Comparison of ENCODE assay signal across 2 cellular contexts in the genomic region with DNA sequence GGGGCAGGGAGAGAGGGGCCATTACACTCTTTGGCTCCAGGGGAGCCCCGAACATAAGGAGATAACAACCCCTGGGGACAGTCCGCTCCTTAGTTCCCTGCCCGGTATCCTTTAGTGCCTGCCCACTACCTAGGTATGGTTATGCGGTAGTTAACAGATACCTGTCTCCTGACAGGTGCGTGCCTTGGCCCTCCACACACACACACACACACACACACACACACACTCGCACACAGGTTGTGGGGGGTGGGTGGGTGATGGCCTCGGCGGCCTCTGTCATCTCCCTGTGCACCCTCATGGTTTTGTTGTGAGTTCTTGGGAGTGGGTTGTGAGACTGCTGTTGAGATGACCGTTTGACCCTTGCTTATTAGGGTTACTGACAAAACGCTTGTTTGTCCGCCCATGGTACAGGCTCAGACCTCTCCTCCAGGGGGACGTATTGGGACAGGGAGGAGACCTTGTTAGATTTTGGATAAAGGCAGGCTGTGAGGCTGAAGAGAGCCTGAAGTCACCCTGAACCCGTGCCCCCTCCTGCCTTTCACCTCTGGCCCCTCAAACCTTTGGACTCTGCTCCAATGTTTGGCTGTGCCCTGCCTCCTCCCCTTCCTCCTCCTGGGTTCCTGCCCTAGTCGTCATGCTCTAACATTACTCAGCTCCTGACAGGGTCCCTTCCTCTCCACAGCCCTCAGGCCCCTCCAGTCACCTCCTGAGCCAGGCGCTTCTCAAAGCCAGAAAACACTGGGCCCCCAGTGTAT.
TF ChIP-seq lines count a peak whose summit lies in the region.

No MANE protein-coding gene starts in this region.

TF ChIP-seq in GM12878, 131 proteins besides CTCF, POLR2A, EP300 and RAD21:
- TF ChIP-seq NR2F1 (conservative IDR thresholded peaks at IDR 0.05) (peak; percentile 58), PML (IDR thresholded peaks at IDR 0.05; ENCODE audit: low read length) (no peak), NR2C1 (IDR thresholded peaks at IDR 0.05) (peak; percentile 29; the same call in 1 of the 2 replicates)

TF ChIP-seq in HepG2, 621 proteins besides CTCF, POLR2A, EP300 and RAD21 (continues in another document):
- TF ChIP-seq PPARG (CRISPR knock-in tag; conservative IDR thresholded peaks at IDR 0.05) (0 out of 2 replicates have a peak, but pooled peaks have one; percentile 36), ZNF598 (CRISPR knock-in tag; IDR thresholded peaks at IDR 0.05; ENCODE audit: borderline replicate concordance) (no peak), FOSL1 (CRISPR knock-in tag; IDR thresholded peaks at IDR 0.05; ENCODE audit: borderline replicate concordance) (no peak), LCORL (IDR thresholded peaks at IDR 0.05) (no peak), LCORL (CRISPR knock-in tag; IDR thresholded peaks at IDR 0.05) (peak; percentile 86), KLF12 (CRISPR knock-in tag; IDR thresholded peaks at IDR 0.05; ENCODE audit: borderline replicate concordance) (no peak), EED (CRISPR knock-in tag; IDR thresholded peaks at IDR 0.05) (no peak), GATAD1 (CRISPR knock-in tag; IDR thresholded peaks at IDR 0.05) (no peak), ZNF747 (CRISPR knock-in tag; IDR thresholded peaks at IDR 0.05; ENCODE audit: borderline replicate concordance) (no peak), NFE2 (CRISPR knock-in tag; IDR thresholded peaks at IDR 0.05) (no peak), ZNF33B (CRISPR knock-in tag; IDR thresholded peaks at IDR 0.05) (no peak), GABPB1 (CRISPR knock-in tag; IDR thresholded peaks at IDR 0.05) (no peak), ZNF20 (CRISPR knock-in tag; IDR thresholded peaks at IDR 0.05) (no peak), TCF12 (IDR thresholded peaks at IDR 0.05) (no peak), TCF12 (CRISPR knock-in tag; IDR thresholded peaks at IDR 0.05) (no peak), RELA (CRISPR knock-in tag; IDR thresholded peaks at IDR 0.05) (no peak), ARNTL (CRISPR knock-in tag; IDR thresholded peaks at IDR 0.05) (no peak), XBP1 (CRISPR knock-in tag; IDR thresholded peaks at IDR 0.05) (no peak), ZMYM4 (CRISPR knock-in tag; IDR thresholded peaks at IDR 0.05) (no peak), NR2F1 (CRISPR knock-in tag; IDR thresholded peaks at IDR 0.05) (peak; percentile 73 to 81), HNF4A (CRISPR knock-in tag; IDR thresholded peaks at IDR 0.05) (peak; percentile 82), TMF1 (CRISPR knock-in tag; IDR thresholded peaks at IDR 0.05; ENCODE audit: low read depth) (no peak), ZNF354B (CRISPR knock-in tag; IDR thresholded peaks at IDR 0.05) (no peak), ZNF570 (CRISPR knock-in tag; IDR thresholded peaks at IDR 0.05; ENCODE audit: borderline replicate concordance) (no peak)
- TF ChIP-seq, protein P1, sequence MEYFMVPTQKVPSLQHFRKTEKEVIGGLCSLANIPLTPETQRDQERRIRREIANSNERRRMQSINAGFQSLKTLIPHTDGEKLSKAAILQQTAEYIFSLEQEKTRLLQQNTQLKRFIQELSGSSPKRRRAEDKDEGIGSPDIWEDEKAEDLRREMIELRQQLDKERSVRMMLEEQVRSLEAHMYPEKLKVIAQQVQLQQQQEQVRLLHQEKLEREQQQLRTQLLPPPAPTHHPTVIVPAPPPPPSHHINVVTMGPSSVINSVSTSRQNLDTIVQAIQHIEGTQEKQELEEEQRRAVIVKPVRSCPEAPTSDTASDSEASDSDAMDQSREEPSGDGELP (IDR thresholded peaks at IDR 0.05; ENCODE audit: borderline replicate concordance, low read depth), result no peak
- TF ChIP-seq, protein P2, sequence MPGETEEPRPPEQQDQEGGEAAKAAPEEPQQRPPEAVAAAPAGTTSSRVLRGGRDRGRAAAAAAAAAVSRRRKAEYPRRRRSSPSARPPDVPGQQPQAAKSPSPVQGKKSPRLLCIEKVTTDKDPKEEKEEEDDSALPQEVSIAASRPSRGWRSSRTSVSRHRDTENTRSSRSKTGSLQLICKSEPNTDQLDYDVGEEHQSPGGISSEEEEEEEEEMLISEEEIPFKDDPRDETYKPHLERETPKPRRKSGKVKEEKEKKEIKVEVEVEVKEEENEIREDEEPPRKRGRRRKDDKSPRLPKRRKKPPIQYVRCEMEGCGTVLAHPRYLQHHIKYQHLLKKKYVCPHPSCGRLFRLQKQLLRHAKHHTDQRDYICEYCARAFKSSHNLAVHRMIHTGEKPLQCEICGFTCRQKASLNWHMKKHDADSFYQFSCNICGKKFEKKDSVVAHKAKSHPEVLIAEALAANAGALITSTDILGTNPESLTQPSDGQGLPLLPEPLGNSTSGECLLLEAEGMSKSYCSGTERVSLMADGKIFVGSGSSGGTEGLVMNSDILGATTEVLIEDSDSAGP (CRISPR knock-in tag; IDR thresholded peaks at IDR 0.05; ENCODE audit: borderline replicate concordance), result 0 out of 2 replicates have a peak, but pooled peaks have one; percentile 34
- TF ChIP-seq, protein P3, sequence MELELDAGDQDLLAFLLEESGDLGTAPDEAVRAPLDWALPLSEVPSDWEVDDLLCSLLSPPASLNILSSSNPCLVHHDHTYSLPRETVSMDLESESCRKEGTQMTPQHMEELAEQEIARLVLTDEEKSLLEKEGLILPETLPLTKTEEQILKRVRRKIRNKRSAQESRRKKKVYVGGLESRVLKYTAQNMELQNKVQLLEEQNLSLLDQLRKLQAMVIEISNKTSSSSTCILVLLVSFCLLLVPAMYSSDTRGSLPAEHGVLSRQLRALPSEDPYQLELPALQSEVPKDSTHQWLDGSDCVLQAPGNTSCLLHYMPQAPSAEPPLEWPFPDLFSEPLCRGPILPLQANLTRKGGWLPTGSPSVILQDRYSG (CRISPR knock-in tag; IDR thresholded peaks at IDR 0.05), result no peak
- TF ChIP-seq, protein P4, sequence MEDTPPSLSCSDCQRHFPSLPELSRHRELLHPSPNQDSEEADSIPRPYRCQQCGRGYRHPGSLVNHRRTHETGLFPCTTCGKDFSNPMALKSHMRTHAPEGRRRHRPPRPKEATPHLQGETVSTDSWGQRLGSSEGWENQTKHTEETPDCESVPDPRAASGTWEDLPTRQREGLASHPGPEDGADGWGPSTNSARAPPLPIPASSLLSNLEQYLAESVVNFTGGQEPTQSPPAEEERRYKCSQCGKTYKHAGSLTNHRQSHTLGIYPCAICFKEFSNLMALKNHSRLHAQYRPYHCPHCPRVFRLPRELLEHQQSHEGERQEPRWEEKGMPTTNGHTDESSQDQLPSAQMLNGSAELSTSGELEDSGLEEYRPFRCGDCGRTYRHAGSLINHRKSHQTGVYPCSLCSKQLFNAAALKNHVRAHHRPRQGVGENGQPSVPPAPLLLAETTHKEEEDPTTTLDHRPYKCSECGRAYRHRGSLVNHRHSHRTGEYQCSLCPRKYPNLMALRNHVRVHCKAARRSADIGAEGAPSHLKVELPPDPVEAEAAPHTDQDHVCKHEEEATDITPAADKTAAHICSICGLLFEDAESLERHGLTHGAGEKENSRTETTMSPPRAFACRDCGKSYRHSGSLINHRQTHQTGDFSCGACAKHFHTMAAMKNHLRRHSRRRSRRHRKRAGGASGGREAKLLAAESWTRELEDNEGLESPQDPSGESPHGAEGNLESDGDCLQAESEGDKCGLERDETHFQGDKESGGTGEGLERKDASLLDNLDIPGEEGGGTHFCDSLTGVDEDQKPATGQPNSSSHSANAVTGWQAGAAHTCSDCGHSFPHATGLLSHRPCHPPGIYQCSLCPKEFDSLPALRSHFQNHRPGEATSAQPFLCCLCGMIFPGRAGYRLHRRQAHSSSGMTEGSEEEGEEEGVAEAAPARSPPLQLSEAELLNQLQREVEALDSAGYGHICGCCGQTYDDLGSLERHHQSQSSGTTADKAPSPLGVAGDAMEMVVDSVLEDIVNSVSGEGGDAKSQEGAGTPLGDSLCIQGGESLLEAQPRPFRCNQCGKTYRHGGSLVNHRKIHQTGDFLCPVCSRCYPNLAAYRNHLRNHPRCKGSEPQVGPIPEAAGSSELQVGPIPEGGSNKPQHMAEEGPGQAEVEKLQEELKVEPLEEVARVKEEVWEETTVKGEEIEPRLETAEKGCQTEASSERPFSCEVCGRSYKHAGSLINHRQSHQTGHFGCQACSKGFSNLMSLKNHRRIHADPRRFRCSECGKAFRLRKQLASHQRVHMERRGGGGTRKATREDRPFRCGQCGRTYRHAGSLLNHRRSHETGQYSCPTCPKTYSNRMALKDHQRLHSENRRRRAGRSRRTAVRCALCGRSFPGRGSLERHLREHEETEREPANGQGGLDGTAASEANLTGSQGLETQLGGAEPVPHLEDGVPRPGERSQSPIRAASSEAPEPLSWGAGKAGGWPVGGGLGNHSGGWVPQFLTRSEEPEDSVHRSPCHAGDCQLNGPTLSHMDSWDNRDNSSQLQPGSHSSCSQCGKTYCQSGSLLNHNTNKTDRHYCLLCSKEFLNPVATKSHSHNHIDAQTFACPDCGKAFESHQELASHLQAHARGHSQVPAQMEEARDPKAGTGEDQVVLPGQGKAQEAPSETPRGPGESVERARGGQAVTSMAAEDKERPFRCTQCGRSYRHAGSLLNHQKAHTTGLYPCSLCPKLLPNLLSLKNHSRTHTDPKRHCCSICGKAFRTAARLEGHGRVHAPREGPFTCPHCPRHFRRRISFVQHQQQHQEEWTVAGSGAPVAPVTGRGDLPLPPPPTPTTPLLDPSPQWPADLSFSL (CRISPR knock-in tag; IDR thresholded peaks at IDR 0.05), result no peak
- TF ChIP-seq, protein P5, sequence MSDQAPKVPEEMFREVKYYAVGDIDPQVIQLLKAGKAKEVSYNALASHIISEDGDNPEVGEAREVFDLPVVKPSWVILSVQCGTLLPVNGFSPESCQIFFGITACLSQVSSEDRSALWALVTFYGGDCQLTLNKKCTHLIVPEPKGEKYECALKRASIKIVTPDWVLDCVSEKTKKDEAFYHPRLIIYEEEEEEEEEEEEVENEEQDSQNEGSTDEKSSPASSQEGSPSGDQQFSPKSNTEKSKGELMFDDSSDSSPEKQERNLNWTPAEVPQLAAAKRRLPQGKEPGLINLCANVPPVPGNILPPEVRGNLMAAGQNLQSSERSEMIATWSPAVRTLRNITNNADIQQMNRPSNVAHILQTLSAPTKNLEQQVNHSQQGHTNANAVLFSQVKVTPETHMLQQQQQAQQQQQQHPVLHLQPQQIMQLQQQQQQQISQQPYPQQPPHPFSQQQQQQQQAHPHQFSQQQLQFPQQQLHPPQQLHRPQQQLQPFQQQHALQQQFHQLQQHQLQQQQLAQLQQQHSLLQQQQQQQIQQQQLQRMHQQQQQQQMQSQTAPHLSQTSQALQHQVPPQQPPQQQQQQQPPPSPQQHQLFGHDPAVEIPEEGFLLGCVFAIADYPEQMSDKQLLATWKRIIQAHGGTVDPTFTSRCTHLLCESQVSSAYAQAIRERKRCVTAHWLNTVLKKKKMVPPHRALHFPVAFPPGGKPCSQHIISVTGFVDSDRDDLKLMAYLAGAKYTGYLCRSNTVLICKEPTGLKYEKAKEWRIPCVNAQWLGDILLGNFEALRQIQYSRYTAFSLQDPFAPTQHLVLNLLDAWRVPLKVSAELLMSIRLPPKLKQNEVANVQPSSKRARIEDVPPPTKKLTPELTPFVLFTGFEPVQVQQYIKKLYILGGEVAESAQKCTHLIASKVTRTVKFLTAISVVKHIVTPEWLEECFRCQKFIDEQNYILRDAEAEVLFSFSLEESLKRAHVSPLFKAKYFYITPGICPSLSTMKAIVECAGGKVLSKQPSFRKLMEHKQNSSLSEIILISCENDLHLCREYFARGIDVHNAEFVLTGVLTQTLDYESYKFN (CRISPR knock-in tag; conservative IDR thresholded peaks at IDR 0.05), result peak; percentile 59
- TF ChIP-seq, protein P6, sequence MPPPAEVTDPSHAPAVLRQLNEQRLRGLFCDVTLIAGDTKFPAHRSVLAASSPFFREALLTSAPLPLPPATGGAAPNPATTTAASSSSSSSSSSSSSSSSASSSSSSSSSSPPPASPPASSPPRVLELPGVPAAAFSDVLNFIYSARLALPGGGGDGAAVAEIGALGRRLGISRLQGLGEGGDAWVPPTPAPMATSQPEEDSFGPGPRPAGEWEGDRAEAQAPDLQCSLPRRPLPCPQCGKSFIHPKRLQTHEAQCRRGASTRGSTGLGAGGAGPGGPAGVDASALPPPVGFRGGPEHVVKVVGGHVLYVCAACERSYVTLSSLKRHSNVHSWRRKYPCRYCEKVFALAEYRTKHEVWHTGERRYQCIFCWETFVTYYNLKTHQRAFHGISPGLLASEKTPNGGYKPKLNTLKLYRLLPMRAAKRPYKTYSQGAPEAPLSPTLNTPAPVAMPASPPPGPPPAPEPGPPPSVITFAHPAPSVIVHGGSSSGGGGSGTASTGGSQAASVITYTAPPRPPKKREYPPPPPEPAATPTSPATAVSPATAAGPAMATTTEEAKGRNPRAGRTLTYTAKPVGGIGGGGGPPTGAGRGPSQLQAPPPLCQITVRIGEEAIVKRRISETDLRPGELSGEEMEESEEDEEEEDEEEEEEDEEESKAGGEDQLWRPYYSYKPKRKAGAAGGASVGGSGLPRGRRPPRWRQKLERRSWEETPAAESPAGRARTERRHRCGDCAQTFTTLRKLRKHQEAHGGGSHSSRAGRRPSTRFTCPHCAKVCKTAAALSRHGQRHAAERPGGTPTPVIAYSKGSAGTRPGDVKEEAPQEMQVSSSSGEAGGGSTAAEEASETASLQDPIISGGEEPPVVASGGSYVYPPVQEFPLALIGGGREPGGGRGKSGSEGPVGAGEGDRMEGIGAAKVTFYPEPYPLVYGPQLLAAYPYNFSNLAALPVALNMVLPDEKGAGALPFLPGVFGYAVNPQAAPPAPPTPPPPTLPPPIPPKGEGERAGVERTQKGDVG (CRISPR knock-in tag; IDR thresholded peaks at IDR 0.05; ENCODE audit: borderline replicate concordance), result no peak
- TF ChIP-seq, protein P7, sequence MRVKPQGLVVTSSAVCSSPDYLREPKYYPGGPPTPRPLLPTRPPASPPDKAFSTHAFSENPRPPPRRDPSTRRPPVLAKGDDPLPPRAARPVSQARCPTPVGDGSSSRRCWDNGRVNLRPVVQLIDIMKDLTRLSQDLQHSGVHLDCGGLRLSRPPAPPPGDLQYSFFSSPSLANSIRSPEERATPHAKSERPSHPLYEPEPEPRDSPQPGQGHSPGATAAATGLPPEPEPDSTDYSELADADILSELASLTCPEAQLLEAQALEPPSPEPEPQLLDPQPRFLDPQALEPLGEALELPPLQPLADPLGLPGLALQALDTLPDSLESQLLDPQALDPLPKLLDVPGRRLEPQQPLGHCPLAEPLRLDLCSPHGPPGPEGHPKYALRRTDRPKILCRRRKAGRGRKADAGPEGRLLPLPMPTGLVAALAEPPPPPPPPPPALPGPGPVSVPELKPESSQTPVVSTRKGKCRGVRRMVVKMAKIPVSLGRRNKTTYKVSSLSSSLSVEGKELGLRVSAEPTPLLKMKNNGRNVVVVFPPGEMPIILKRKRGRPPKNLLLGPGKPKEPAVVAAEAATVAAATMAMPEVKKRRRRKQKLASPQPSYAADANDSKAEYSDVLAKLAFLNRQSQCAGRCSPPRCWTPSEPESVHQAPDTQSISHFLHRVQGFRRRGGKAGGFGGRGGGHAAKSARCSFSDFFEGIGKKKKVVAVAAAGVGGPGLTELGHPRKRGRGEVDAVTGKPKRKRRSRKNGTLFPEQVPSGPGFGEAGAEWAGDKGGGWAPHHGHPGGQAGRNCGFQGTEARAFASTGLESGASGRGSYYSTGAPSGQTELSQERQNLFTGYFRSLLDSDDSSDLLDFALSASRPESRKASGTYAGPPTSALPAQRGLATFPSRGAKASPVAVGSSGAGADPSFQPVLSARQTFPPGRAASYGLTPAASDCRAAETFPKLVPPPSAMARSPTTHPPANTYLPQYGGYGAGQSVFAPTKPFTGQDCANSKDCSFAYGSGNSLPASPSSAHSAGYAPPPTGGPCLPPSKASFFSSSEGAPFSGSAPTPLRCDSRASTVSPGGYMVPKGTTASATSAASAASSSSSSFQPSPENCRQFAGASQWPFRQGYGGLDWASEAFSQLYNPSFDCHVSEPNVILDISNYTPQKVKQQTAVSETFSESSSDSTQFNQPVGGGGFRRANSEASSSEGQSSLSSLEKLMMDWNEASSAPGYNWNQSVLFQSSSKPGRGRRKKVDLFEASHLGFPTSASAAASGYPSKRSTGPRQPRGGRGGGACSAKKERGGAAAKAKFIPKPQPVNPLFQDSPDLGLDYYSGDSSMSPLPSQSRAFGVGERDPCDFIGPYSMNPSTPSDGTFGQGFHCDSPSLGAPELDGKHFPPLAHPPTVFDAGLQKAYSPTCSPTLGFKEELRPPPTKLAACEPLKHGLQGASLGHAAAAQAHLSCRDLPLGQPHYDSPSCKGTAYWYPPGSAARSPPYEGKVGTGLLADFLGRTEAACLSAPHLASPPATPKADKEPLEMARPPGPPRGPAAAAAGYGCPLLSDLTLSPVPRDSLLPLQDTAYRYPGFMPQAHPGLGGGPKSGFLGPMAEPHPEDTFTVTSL (CRISPR knock-in tag; IDR thresholded peaks at IDR 0.05; ENCODE audit: borderline replicate concordance), result 0 out of 2 replicates have a peak, but pooled peaks have one; percentile 29
